ENCODE assay signal across 8 cellular contexts in the genomic region with DNA sequence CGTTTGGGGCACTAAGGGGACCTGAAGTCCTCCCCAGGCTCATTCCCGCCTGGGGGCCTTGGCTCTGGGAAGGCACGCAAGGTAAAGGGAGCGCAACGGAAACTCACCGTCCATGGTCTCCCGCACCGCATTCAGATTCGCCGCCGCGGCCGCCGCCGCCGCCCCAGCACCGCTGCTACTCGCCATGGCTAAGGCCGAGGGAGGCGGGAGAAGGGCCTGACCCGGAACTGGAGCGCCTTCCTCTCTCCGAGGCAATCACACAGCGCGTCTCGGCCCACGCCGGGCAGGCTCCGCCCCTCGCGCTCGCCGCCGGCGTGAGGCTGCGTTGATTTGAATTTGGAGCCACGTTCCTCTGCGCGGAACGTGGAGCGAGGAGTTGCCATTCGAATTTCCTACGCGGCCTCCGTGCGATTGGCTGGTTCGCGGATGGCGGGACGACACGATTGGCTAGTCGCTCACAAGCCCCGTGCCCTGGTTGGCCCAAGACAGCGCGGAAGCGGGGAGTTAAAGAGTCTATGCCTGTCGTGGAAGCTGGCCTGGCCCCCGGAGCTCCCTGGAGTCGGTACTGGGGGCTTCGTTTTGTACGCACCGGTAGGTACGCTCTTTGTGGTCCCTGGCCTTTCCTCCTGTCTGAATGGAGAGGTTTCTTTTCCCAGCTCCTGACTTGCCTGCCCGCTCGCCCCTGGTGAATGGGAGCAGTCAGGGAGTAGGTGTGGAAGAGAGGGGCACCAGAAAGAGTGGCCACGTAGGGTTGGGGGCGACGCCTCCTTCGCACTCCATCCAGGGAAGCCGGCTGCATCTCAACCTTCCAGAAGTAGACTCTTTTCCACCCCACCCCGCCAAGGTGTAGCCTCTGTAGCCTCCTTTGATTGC. TPM values are rescaled to one million over a fixed set of nuclear protein-coding genes. Genes with fewer than 3 reads are reported as not detected.
DNase-seq lines count a peak whose midpoint lies in the region; ATAC-seq and TF ChIP-seq lines count a peak whose summit lies in the region.

A gene (plus strand): TSS at position 507 of the 873 bp plus-strand sequence. CDS start 1,018 bp downstream, outside the sequence.
A gene with protein sequence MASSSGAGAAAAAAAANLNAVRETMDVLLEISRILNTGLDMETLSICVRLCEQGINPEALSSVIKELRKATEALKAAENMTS (minus strand): TSS at position 213 of the 873 bp plus-strand sequence. CDS start 27 bp downstream, at position 186.

- H3K27ac Mint-ChIP-seq in activated naive CD8-positive, alpha-beta T cell treated with anti-CD3 and anti-CD28 coated beads for 36 hours, result peak within 1 kb of the TSS; percentile 84
- H3K27ac Mint-ChIP-seq in glutamatergic neuron (ENCODE audit: unreplicated experiment), result peak within 1 kb of the TSS; percentile 74

- H2AFZ ChIP-seq in SU-DHL-6 (ENCODE audit: low read depth, low read length, severe bottlenecking), result peak within 1 kb of the TSS; percentile 69
- peak within 1 kb of the TSS; percentile 94 for H2AFZ ChIP-seq in osteoblast (ENCODE audit: low read length)

- H3K27me3 ChIP-seq in SU-DHL-6 (ENCODE audit: low read length) (no peaks in the 10 kb centered on the region), osteoblast (ENCODE audit: insufficient read depth, low read length) (no peaks in the 10 kb centered on the region), thymus (ENCODE audit: control insufficient read depth, insufficient read depth) (no peaks in the 10 kb centered on the region)

- H3K79me2 ChIP-seq in SU-DHL-6 (ENCODE audit: insufficient read depth, low read length) (peaks cover 90% of the 10 kb centered on the region), osteoblast (ENCODE audit: insufficient read depth, low read length) (peaks cover 84% of the 10 kb centered on the region)

- H3K4me1 ChIP-seq in osteoblast (ENCODE audit: insufficient read depth, low read length) (peaks cover 24% of the 10 kb centered on the region), thymus (ENCODE audit: control insufficient read depth, insufficient read depth, low read length) (peaks cover 5% of the 10 kb centered on the region)

- peaks cover 30% of the 10 kb centered on the region for H3K36me3 ChIP-seq in SU-DHL-6 (ENCODE audit: low read length)
- no peaks in the 10 kb centered on the region for H3K36me3 ChIP-seq in osteoblast (ENCODE audit: insufficient read depth, low read length)
- H3K36me3 ChIP-seq in thymus (ENCODE audit: control insufficient read depth, insufficient read depth), result no peaks in the 10 kb centered on the region

- H3K27ac ChIP-seq in SU-DHL-6 (ENCODE audit: low read depth, low read length), result peak within 1 kb of the TSS; percentile 71
- peak within 1 kb of the TSS; percentile 50 for H3K27ac ChIP-seq in osteoblast (ENCODE audit: low read depth, low read length)
- H3K27ac ChIP-seq in thymus (ENCODE audit: low read depth), result peak within 1 kb of the TSS; percentile 84

- under 1% methylated on average over 71 of the region's 71 CpGs for WGBS in thymus

- H3K27me3 Mint-ChIP-seq in activated naive CD8-positive, alpha-beta T cell treated with anti-CD3 and anti-CD28 coated beads for 36 hours, result no peaks in the 10 kb centered on the region
- H3K27me3 Mint-ChIP-seq in glutamatergic neuron (ENCODE audit: unreplicated experiment), result peaks cover 4% of the 10 kb centered on the region

- peaks cover 38% of the 10 kb centered on the region for H3K4me1 Mint-ChIP-seq in activated naive CD8-positive, alpha-beta T cell treated with anti-CD3 and anti-CD28 coated beads for 36 hours
- H3K4me1 Mint-ChIP-seq in glutamatergic neuron (ENCODE audit: low read depth, unreplicated experiment), result peaks cover 14% of the 10 kb centered on the region

- H3K4me2 ChIP-seq in SU-DHL-6 (ENCODE audit: low read depth, low read length, poor library complexity, severe bottlenecking), result peak within 1 kb of the TSS; percentile 94
- peak within 1 kb of the TSS; percentile 97 for H3K4me2 ChIP-seq in osteoblast (ENCODE audit: insufficient read depth, low read length)

- ATAC-seq in HG02763 (IDR thresholded peaks at IDR 0.05; ENCODE audit: unreplicated experiment), result peak; percentile 95

- peak; percentile 99 to 100 (median 99) for DNase-seq in NCI-H1417 (lab: John Stamatoyannopoulos, UW)
- peak; percentile 96 for DNase-seq in activated naive CD8-positive, alpha-beta T cell treated with anti-CD3 and anti-CD28 coated beads for 36 hours
- DNase-seq in glutamatergic neuron, result peak; percentile 94
- peak; percentile 98 for DNase-seq in osteoblast (ENCODE audit: insufficient read length, low spot score, missing footprints)

- H3F3A ChIP-seq in SU-DHL-6 (ENCODE audit: insufficient read depth), result no peaks in the 10 kb centered on the region

- no peaks in the 10 kb centered on the region for H3K9me2 ChIP-seq in SU-DHL-6 (replicated peaks; ENCODE audit: insufficient read depth, low read length)

- H3K9me3 Mint-ChIP-seq in activated naive CD8-positive, alpha-beta T cell treated with anti-CD3 and anti-CD28 coated beads for 36 hours, result no peaks in the 10 kb centered on the region
- peaks cover 3% of the 10 kb centered on the region for H3K9me3 Mint-ChIP-seq in glutamatergic neuron (ENCODE audit: unreplicated experiment)

- H3K4me3 ChIP-seq in GM12875 (ENCODE audit: low read depth, low read length) (peak within 1 kb of the TSS; percentile 94), SU-DHL-6 (ENCODE audit: insufficient read depth, low read length, poor library complexity, severe bottlenecking) (peak within 1 kb of the TSS; percentile 94), osteoblast (ENCODE audit: insufficient read depth, low read length) (peak within 1 kb of the TSS; percentile 84), thymus (ENCODE audit: low read length) (peak within 1 kb of the TSS; percentile 87)

- H4K20me1 ChIP-seq in SU-DHL-6 (ENCODE audit: low read depth, low read length) (no peaks in the 10 kb centered on the region; the same call in 1 of the 2 replicates), osteoblast (ENCODE audit: insufficient read depth, low read length) (no peaks in the 10 kb centered on the region)

- peak within 1 kb of the TSS; percentile 88 for H3K9ac ChIP-seq in SU-DHL-6 (ENCODE audit: low read length)

- peak within 1 kb of the TSS; percentile 94 for H3K4me3 Mint-ChIP-seq in activated naive CD8-positive, alpha-beta T cell treated with anti-CD3 and anti-CD28 coated beads for 36 hours
- H3K4me3 Mint-ChIP-seq in glutamatergic neuron (ENCODE audit: unreplicated experiment), result peak within 1 kb of the TSS; percentile 95

- peaks cover 33% of the 10 kb centered on the region for H3K36me3 Mint-ChIP-seq in activated naive CD8-positive, alpha-beta T cell treated with anti-CD3 and anti-CD28 coated beads for 36 hours
- no peaks in the 10 kb centered on the region for H3K36me3 Mint-ChIP-seq in glutamatergic neuron (ENCODE audit: unreplicated experiment)

- TF ChIP-seq CTCF in GM12875 (IDR thresholded peaks at IDR 0.05; ENCODE audit: borderline replicate concordance, insufficient read depth, low read depth, low read length), result no peak
- TF ChIP-seq CTCF in SU-DHL-6 (IDR thresholded peaks at IDR 0.05; ENCODE audit: insufficient read depth, low read length, poor library complexity, severe bottlenecking), result no peak
- no peak for TF ChIP-seq CTCF in glutamatergic neuron (IDR thresholded peaks at IDR 0.05; ENCODE audit: partially characterized antibody, unreplicated experiment)
- TF ChIP-seq CTCF in osteoblast (IDR thresholded peaks at IDR 0.05; ENCODE audit: extremely low read depth, low read depth, low read length), result no peak

- H3K9me3 ChIP-seq in SU-DHL-6 (ENCODE audit: insufficient read depth, low read length) (no peaks in the 10 kb centered on the region), osteoblast (ENCODE audit: low read depth, low read length) (no peaks in the 10 kb centered on the region), thymus (ENCODE audit: control insufficient read depth) (no peaks in the 10 kb centered on the region)

RNA-seq across cellular contexts. Expression of the first gene that starts in this region (rescaled TPM):
- 10 to 100 TPM; 17.3 to 18.0 TPM for total RNA-seq in activated naive CD8-positive, alpha-beta T cell treated with anti-CD3 and anti-CD28 coated beads for 36 hours
- total RNA-seq in glutamatergic neuron (ENCODE audit: unreplicated experiment), result 2.5 TPM
- 3.8 and 4.3 TPM in 2 replicates for total RNA-seq in osteoblast
- polyA plus RNA-seq in thymus, result 6.6 TPM

RNA-seq across cellular contexts. Expression of the second gene that starts in this region (rescaled TPM):
- 10 to 100 TPM; 29.6 to 33.8 TPM for total RNA-seq in activated naive CD8-positive, alpha-beta T cell treated with anti-CD3 and anti-CD28 coated beads for 36 hours
- total RNA-seq in glutamatergic neuron (ENCODE audit: unreplicated experiment) (10.1 TPM), osteoblast (8.3 and 10.0 TPM in 2 replicates)
- polyA plus RNA-seq in thymus, result 18.6 TPM

Comparison
In these comparisons a context has a peak if more than half of its experiments do, and no peak if none do; other contexts are left out.
1. Peak in every context shown above with its lines: DNase-seq, ATAC-seq, H3K4me3 ChIP-seq and H3K27ac ChIP-seq.